ENCODE assay signal across 2 cellular contexts in genomic region chr9:129337287-129338140, GRCh38.
TF ChIP-seq lines count a peak whose summit lies in the region.

No MANE protein-coding gene starts in this region.

TF ChIP-seq in GM23338, 12 proteins besides CTCF, POLR2A, EP300 and RAD21:
- TF ChIP-seq CREB1 (CRISPR knock-in tag; IDR thresholded peaks at IDR 0.05; ENCODE audit: low read depth) (no peak), STAT1 (IDR thresholded peaks at IDR 0.05; ENCODE audit: unreplicated experiment) (no peak), ZNF462 (CRISPR knock-in tag; IDR thresholded peaks at IDR 0.05) (no peak), NANOG (IDR thresholded peaks at IDR 0.05; ENCODE audit: borderline replicate concordance) (no peak), POLR2AphosphoS5 (IDR thresholded peaks at IDR 0.05; ENCODE audit: low read depth) (no peak), EZH2phosphoT487 (IDR thresholded peaks at IDR 0.05; ENCODE audit: unreplicated experiment) (no peak), REST (IDR thresholded peaks at IDR 0.05; ENCODE audit: unreplicated experiment) (no peak), ZNF114 (CRISPR knock-in tag; IDR thresholded peaks at IDR 0.05) (no peak), ETS1 (IDR thresholded peaks at IDR 0.05) (no peak), JUNB (IDR thresholded peaks at IDR 0.05; ENCODE audit: unreplicated experiment) (no peak), ZNF331 (CRISPR knock-in tag; IDR thresholded peaks at IDR 0.05; ENCODE audit: low read depth) (no peak), EZH2 (IDR thresholded peaks at IDR 0.05; ENCODE audit: low read depth, unreplicated experiment) (no peak)
TF ChIP-seq in GM23338: peak in this region for 0.

TF ChIP-seq in K562, 482 proteins besides CTCF, POLR2A, EP300 and RAD21:
- TF ChIP-seq NCOA2 (IDR thresholded peaks at IDR 0.05; ENCODE audit: partially characterized antibody in 2 of 2) (no peak), RCOR1 (IDR thresholded peaks at IDR 0.05; ENCODE audit: borderline replicate concordance in 1 of 2, low read depth in 2 of 2, low read length in 2 of 2) (peak in 1 of 2 experiments; percentile 81; a peak in 2 of 4 replicates), TRIM25 (IDR thresholded peaks at IDR 0.05; ENCODE audit: borderline replicate concordance) (no peak), MYNN (IDR thresholded peaks at IDR 0.05) (no peak), MYNN (CRISPR knock-in tag; IDR thresholded peaks at IDR 0.05) (no peak), CBX1 (IDR thresholded peaks at IDR 0.05; ENCODE audit: low read depth) (peak; percentile 97), ZC3H11A (IDR thresholded peaks at IDR 0.05; ENCODE audit: low read depth, low read length) (no peak), BCOR (IDR thresholded peaks at IDR 0.05) (peak; percentile 96), HDAC2 (IDR thresholded peaks at IDR 0.05) (peak; percentile 81; the same call in 1 of the 2 replicates), SMARCA5 (IDR thresholded peaks at IDR 0.05) (peak; percentile 65; the same call in 1 of the 2 replicates), ADNP (tag; IDR thresholded peaks at IDR 0.05) (peak; percentile 90), CBX3 (IDR thresholded peaks at IDR 0.05; ENCODE audit: borderline replicate concordance in 1 of 2, low read length in 2 of 2) (0 out of 3 replicates have a peak, but pooled peaks of 1 of the 2 experiments have one; percentile 34), ZBTB33 (CRISPR knock-in tag; IDR thresholded peaks at IDR 0.05) (peak; percentile 67; the same call in 1 of the 2 replicates), KDM1A (IDR thresholded peaks at IDR 0.05) (peak; percentile 66 to 90; a peak in 3 of 4 replicates), RBM25 (IDR thresholded peaks at IDR 0.05; ENCODE audit: low read depth, low read length, severe bottlenecking) (peak; percentile 74)
- TF ChIP-seq, protein P1, sequence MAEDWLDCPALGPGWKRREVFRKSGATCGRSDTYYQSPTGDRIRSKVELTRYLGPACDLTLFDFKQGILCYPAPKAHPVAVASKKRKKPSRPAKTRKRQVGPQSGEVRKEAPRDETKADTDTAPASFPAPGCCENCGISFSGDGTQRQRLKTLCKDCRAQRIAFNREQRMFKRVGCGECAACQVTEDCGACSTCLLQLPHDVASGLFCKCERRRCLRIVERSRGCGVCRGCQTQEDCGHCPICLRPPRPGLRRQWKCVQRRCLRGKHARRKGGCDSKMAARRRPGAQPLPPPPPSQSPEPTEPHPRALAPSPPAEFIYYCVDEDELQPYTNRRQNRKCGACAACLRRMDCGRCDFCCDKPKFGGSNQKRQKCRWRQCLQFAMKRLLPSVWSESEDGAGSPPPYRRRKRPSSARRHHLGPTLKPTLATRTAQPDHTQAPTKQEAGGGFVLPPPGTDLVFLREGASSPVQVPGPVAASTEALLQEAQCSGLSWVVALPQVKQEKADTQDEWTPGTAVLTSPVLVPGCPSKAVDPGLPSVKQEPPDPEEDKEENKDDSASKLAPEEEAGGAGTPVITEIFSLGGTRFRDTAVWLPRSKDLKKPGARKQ (CRISPR knock-in tag; IDR thresholded peaks at IDR 0.05) = 0 out of 2 replicates have a peak, but pooled peaks have one; percentile 29
- TF ChIP-seq, protein P2, sequence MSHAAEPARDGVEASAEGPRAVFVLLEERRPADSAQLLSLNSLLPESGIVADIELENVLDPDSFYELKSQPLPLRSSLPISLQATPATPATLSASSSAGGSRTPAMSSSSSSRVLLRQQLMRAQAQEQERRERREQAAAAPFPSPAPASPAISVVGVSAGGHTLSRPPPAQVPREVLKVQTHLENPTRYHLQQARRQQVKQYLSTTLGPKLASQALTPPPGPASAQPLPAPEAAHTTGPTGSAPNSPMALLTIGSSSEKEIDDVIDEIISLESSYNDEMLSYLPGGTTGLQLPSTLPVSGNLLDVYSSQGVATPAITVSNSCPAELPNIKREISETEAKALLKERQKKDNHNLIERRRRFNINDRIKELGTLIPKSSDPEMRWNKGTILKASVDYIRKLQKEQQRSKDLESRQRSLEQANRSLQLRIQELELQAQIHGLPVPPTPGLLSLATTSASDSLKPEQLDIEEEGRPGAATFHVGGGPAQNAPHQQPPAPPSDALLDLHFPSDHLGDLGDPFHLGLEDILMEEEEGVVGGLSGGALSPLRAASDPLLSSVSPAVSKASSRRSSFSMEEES (CRISPR knock-in tag; IDR thresholded peaks at IDR 0.05) = no peak
